33 cellular contexts compared by ENCODE assay signal in the genomic region with DNA sequence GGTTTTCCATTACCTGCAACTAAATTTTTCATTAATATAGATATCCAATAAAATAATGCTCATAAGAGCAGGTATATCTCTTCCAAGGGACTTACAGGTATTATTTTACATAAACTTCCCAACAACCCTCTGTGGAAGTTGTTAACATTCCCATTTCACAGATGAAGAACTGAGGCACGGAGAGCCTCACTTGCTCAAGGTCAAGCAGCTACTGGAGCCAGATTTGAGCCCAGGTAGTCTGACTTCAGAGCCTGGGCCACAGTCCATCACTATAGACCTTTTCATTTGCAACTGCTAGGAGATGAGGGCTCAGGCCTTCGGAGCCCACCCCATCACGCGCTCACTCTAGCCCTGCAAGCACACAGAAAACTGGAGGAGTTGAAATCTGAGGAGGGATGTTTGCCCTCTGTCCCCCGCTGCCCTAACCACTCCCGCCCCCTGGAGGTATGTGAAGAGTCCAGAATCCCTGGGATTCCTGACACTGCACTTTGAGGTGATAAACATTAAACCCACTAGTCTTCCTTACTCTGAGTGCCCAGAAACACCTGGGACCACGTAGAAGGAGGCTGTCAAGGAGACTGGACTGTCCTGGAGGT. TPM values are rescaled to one million over a fixed set of nuclear protein-coding genes. Genes with fewer than 3 reads are reported as not detected.
DNase-seq lines count a peak whose midpoint lies in the region; ATAC-seq, FAIRE-seq and TF ChIP-seq lines count a peak whose summit lies in the region.
"Had no signal": no experiment of that assay in that cellular context is flagged by ENCODE, and none has a peak within 500 bp of the region (broad histone marks: within the 10 kb centered on the region; RNA-seq: fewer than 3 reads in every experiment).

No MANE protein-coding gene starts in this region.

- intact Hi-C loops in cardiac septum (cut with DNase I) (no loop called here), left ventricle myocardium superior (cut with micrococcal nuclease) (no loop called here), sciatic nerve (cut with DNase I) (no loop called here)

- peak overlapping the region; percentile 18 for H3K27ac Mint-ChIP-seq in astrocyte (ENCODE audit: unreplicated experiment)
- H3K27ac Mint-ChIP-seq: activated naive CD4-positive, alpha-beta T cell treated with anti-CD3 and anti-CD28 coated beads, Interleukin-2, amount 50 U/mL, for 24 hours; CD14-positive monocyte; mesothelial cell of epicardium; naive B cell had no signal

- DNase-seq in cardiac septum (ENCODE audit: low spot score) = peak; percentile 33
- no peak for DNase-seq in left ventricle myocardium superior
- DNase-seq in astrocyte (ENCODE audit: low read depth) = no peak
- peak; percentile 86 for DNase-seq in iPS-NIHi7 (ENCODE audit: extremely low spot score)
- peak; percentile 27 for DNase-seq in sciatic nerve (ENCODE audit: low spot score)
- DNase-seq in dermis blood vessel endothelial cell = no peak
- DNase-seq in MV-4-11 (lab: John Stamatoyannopoulos, UW) = no peak
- DNase-seq: 8988T; activated CD4-positive, alpha-beta T cell treated with anti-CD3 and anti-CD28 coated beads for 4 hours; activated CD8-positive, alpha-beta memory T cell treated with anti-CD3 and anti-CD28 coated beads for 24 hours; activated T-cell treated with anti-CD3 and anti-CD28 coated beads for 4 hours; amygdala; DMS53; effector CD4-positive, alpha-beta T cell; GDM1; hypothalamus; naive B cell; NCI-H1436 treated with DMSO at 0.1 percent for 48 hours; NCI-H446 treated with DMSO at 0.1 percent for 48 hours; nucleus accumbens; stimulated activated naive CD8-positive, alpha-beta T cell treated with anti-CD3 and anti-CD28 coated beads, Interleukin-15, Interleukin-2, amounts not matched to agents 100 U/mL and 50 U/mL, for 24 hours; T-helper 9 cell; uterus had no signal

- H3K4me1 Mint-ChIP-seq in astrocyte (ENCODE audit: low read depth, unreplicated experiment) = no peaks in the 10 kb centered on the region
- H3K4me1 Mint-ChIP-seq: activated naive CD4-positive, alpha-beta T cell treated with anti-CD3 and anti-CD28 coated beads, Interleukin-2, amount 50 U/mL, for 24 hours; CD14-positive monocyte; naive B cell had no signal

- ATAC-seq in left ventricle myocardium superior = no peak
- no peak for ATAC-seq in sciatic nerve
- no peak for ATAC-seq in HG03097 (IDR thresholded peaks at IDR 0.05; ENCODE audit: low FRiP score, unreplicated experiment)
- ATAC-seq: stimulated activated naive CD8-positive, alpha-beta T cell treated with anti-CD3 and anti-CD28 coated beads, Interleukin-15, Interleukin-2, amounts not matched to agents 100 U/mL and 50 U/mL, for 24 hours had no signal

- TF ChIP-seq CTCF in astrocyte (IDR thresholded peaks at IDR 0.05; ENCODE audit: insufficient read depth, low read depth, low read length) = no peak

- H3K36me3 ChIP-seq in astrocyte (ENCODE audit: insufficient read depth, low read length) = no peaks in the 10 kb centered on the region
- H3K36me3 ChIP-seq: breast epithelium, SJCRH30, uterus had no signal

- no peaks in the 10 kb centered on the region for H3K9me3 ChIP-seq in astrocyte (ENCODE audit: insufficient read depth, low read depth, low read length)
- H3K9me3 ChIP-seq: breast epithelium, SJCRH30, uterus had no signal

- peaks cover 30% of the 10 kb centered on the region for H3K27me3 Mint-ChIP-seq in astrocyte (ENCODE audit: low read depth, unreplicated experiment)
- H3K27me3 Mint-ChIP-seq: activated naive CD4-positive, alpha-beta T cell treated with anti-CD3 and anti-CD28 coated beads, Interleukin-2, amount 50 U/mL, for 24 hours had no signal

- no peak for FAIRE-seq in astrocyte (lab: Jason Lieb, UNC)
- FAIRE-seq: colon, islet of Langerhans had no signal

- no peak overlapping the region for H3K4me3 ChIP-seq in astrocyte (ENCODE audit: insufficient read depth, low read depth, low read length)
- H3K4me3 ChIP-seq: breast epithelium, GM23248, SJCRH30, skin epidermis, uterus had no signal

- H3K27me3 ChIP-seq in astrocyte (ENCODE audit: insufficient read depth, low read length) = peaks cover 11% of the 10 kb centered on the region
- H3K27me3 ChIP-seq: breast epithelium, SJCRH30, uterus had no signal

- H3K4me2 ChIP-seq in astrocyte (ENCODE audit: low read length) = no peak overlapping the region

- H3K36me3 Mint-ChIP-seq in astrocyte (ENCODE audit: low read depth, unreplicated experiment) = no peaks in the 10 kb centered on the region
- H3K36me3 Mint-ChIP-seq: activated naive CD4-positive, alpha-beta T cell treated with anti-CD3 and anti-CD28 coated beads, Interleukin-2, amount 50 U/mL, for 24 hours; CD14-positive monocyte; mesothelial cell of epicardium; naive B cell had no signal

- H3K27ac ChIP-seq in astrocyte (ENCODE audit: low read depth, low read length) = no peak overlapping the region
- H3K27ac ChIP-seq: breast epithelium, GM23248, SJCRH30, skin epidermis, uterus had no signal

- H3K9me3 Mint-ChIP-seq in astrocyte (ENCODE audit: unreplicated experiment) = peaks cover 6% of the 10 kb centered on the region
- H3K9me3 Mint-ChIP-seq: activated naive CD4-positive, alpha-beta T cell treated with anti-CD3 and anti-CD28 coated beads, Interleukin-2, amount 50 U/mL, for 24 hours; mesothelial cell of epicardium had no signal

- no peak overlapping the region for H2AFZ ChIP-seq in astrocyte (ENCODE audit: low read depth, low read length)
- H2AFZ ChIP-seq: GM23248 had no signal

- H3K4me1 ChIP-seq in astrocyte (ENCODE audit: insufficient read depth, low read length) = no peaks in the 10 kb centered on the region
- H3K4me1 ChIP-seq: breast epithelium, SJCRH30, uterus had no signal

- no peaks in the 10 kb centered on the region for H4K20me1 ChIP-seq in astrocyte (ENCODE audit: insufficient read depth, low read length)

- no peaks in the 10 kb centered on the region for H3K79me2 ChIP-seq in astrocyte (ENCODE audit: insufficient read depth, low read length)

- H3K4me3 Mint-ChIP-seq in astrocyte (ENCODE audit: unreplicated experiment) = no peak overlapping the region
- H3K4me3 Mint-ChIP-seq: activated naive CD4-positive, alpha-beta T cell treated with anti-CD3 and anti-CD28 coated beads, Interleukin-2, amount 50 U/mL, for 24 hours; mesothelial cell of epicardium; naive B cell had no signal

- no peak overlapping the region for H3K9ac ChIP-seq in astrocyte (ENCODE audit: low read length)
- H3K9ac ChIP-seq: GM23248 had no signal

RNA-seq across cellular contexts. Expression of a gene that starts 11.7 kb away (rescaled TPM):
- 20.3 TPM for total RNA-seq in cardiac septum
- 13.1 TPM for total RNA-seq in left ventricle myocardium superior
- total RNA-seq in astrocyte = 24.3 and 45.4 TPM in 2 replicates
- total RNA-seq in sciatic nerve = 14.6 TPM
- 0.19 and 0.34 TPM in 2 replicates for total RNA-seq in dermis blood vessel endothelial cell
- total RNA-seq: GM23248 had no signal

RNA-seq across cellular contexts. Expression of a gene that starts 57.6 kb away (rescaled TPM):
- total RNA-seq in cardiac septum = 3.0 TPM
- 4.2 TPM for total RNA-seq in left ventricle myocardium superior
- 6.0 and 6.3 TPM in 2 replicates for total RNA-seq in astrocyte
- total RNA-seq in sciatic nerve = 4.7 TPM
- total RNA-seq in dermis blood vessel endothelial cell = 1.4 and 6.6 TPM in 2 replicates

Comparison
In these comparisons a context has a peak if more than half of its experiments do, and no peak if none do; other contexts are left out.
1. DNase-seq: peak in cardiac septum (single experiment), iPS-NIHi7 (single experiment) and sciatic nerve (single experiment); none in left ventricle myocardium superior (single experiment), astrocyte (single experiment), dermis blood vessel endothelial cell (single experiment) and MV-4-11 (single experiment).
2. RNA of a gene that starts 11.7 kb away (total RNA-seq): 24.3 to 45.4 TPM in astrocyte, 20.3 TPM in cardiac septum (single experiment), 14.6 TPM in sciatic nerve (single experiment) and 13.1 TPM in left ventricle myocardium superior (single experiment); 0.19 to 0.34 TPM in dermis blood vessel endothelial cell; every median in the first group is over 10 times any median in the second.